Comparison of ENCODE assay signal across 19 cellular contexts in genomic region chr11:104394508-104394907, GRCh38.
"Had no signal": no experiment of that assay in that cellular context is flagged by ENCODE, and none has a peak within 500 bp of the region (broad histone marks: within the 10 kb centered on the region; RNA-seq: fewer than 3 reads in every experiment).

No MANE protein-coding gene starts in this region.

- ATAC-seq: activated CD8-positive, alpha-beta memory T cell treated with anti-CD3 and anti-CD28 coated beads, Interleukin-2, amount 10 ng/mL, durations not matched to agents 7 days and 5 days; PC-3; WTC11 had no signal

- DNase-seq: activated CD4-positive, alpha-beta T cell treated with anti-CD3 and anti-CD28 coated beads for 1 hour; activated CD4-positive, alpha-beta T cell treated with anti-CD3 and anti-CD28 coated beads, Interleukin-2, amount 10 ng/mL, durations not matched to agents 24 days and 14 days; activated CD4-positive, alpha-beta T cell treated with anti-CD3 and anti-CD28 coated beads, Interleukin-2, amount 50 U/mL, for 48 hours; activated CD8-positive, alpha-beta memory T cell treated with anti-CD3 and anti-CD28 coated beads, Interleukin-2, amount 10 ng/mL, durations not matched to agents 7 days and 5 days; activated effector memory CD4-positive, alpha-beta T cell treated with Interleukin-2 at 50 U/mL for 16 hours; activated naive CD4-positive, alpha-beta T cell; activated T-cell treated with anti-CD3 and anti-CD28 coated beads, Interleukin-2, amount 50 U/mL, for 24 hours; aorta; central memory CD4-positive, alpha-beta T cell; NCI-H1105; NCI-H1436; NCI-H1694 treated with DMSO at 0.1 percent for 48 hours; NCI-H2081 treated with DMSO at 0.1 percent for 48 hours; NCI-H446; NCI-H524; PC-3; SHP77; T-helper 1 cell had no signal
